ENCODE assay signal across 21 cellular contexts in the genomic region with DNA sequence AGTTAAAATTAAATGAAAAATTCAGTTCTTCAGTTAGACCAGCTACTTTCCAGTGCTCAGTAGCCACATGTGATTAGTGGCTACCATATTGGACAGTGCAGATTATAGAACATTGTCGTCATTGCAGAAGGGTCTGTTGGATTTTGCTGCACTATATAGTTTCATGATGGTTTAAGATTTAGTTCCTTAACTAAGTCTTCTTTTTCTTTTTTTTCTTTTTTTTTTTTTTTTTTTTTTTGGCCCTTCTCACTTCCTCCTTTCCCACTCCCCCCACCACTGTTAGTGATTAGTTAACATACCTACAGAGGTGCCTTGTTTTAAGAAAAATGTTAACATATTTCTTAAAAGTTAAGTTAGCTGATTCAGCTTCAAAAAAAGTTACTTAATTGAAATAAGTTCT. TPM values are rescaled to one million over a fixed set of nuclear protein-coding genes. Genes with fewer than 3 reads are reported as not detected.
DNase-seq lines count a peak whose midpoint lies in the region; ATAC-seq, FAIRE-seq and TF ChIP-seq lines count a peak whose summit lies in the region.
"Had no signal": no experiment of that assay in that cellular context is flagged by ENCODE, and none has a peak within 500 bp of the region (broad histone marks: within the 10 kb centered on the region; RNA-seq: fewer than 3 reads in every experiment).

No MANE protein-coding gene starts in this region.

- TF ChIP-seq CTCF in GM12865 (IDR thresholded peaks at IDR 0.05; ENCODE audit: insufficient read depth, low read depth, low read length, missing control alignments) (no peak), astrocyte (IDR thresholded peaks at IDR 0.05; ENCODE audit: insufficient read depth, low read depth, low read length) (no peak), pancreas (IDR thresholded peaks at IDR 0.05) (no peak)

- H4K20me1 ChIP-seq in astrocyte (ENCODE audit: insufficient read depth, low read length) = peaks cover 54% of the 10 kb centered on the region

- peaks cover 29% of the 10 kb centered on the region for H3K4me1 Mint-ChIP-seq in astrocyte (ENCODE audit: low read depth, unreplicated experiment)

- no peak overlapping the region for H3K4me2 ChIP-seq in astrocyte (ENCODE audit: low read length)
- H3K4me2 ChIP-seq: KMS-11 had no signal

- peaks cover 94% of the 10 kb centered on the region for H3K79me2 ChIP-seq in astrocyte (ENCODE audit: insufficient read depth, low read length)

- 94 to 97% methylated on average over 1 of the region's 1 CpG for WGBS in pancreas, 2 donors

- peak; percentile 3 for ATAC-seq in HG02798 (IDR thresholded peaks at IDR 0.05; ENCODE audit: poor library complexity, unreplicated experiment)
- ATAC-seq in pancreas = no peak
- ATAC-seq: esophagus mucosa, right cardiac atrium had no signal

- H3K27ac ChIP-seq in astrocyte (ENCODE audit: low read depth, low read length) = no peak overlapping the region
- H3K27ac ChIP-seq in pancreas = peak overlapping the region in 1 of 4 donors; percentile 2
- H3K27ac ChIP-seq: KMS-11, left ventricle myocardium inferior, thoracic aorta had no signal

- DNase-seq in GM12865 (ENCODE audit: low read depth) = no peak
- no peak for DNase-seq in astrocyte (ENCODE audit: low read depth)
- no peak for DNase-seq in pancreas
- DNase-seq in activated CD8-positive, alpha-beta memory T cell treated with anti-CD3 and anti-CD28 coated beads for 24 hours = no peak
- DNase-seq in activated CD4-positive, alpha-beta T cell treated with anti-CD3 and anti-CD28 coated beads, Interleukin-2, amount 50 U/mL, for 4 hours = no peak
- no peak for DNase-seq in NCI-H1417 treated with DMSO at 0.1 percent for 48 hours (lab: John Stamatoyannopoulos, UW)
- no peak for DNase-seq in SHP77 treated with DMSO at 0.1 percent for 48 hours (lab: John Stamatoyannopoulos, UW)
- DNase-seq: activated naive CD4-positive, alpha-beta T cell; activated T-cell treated with anti-CD3 and anti-CD28 coated beads for 4 hours; central memory CD4-positive, alpha-beta T cell; COR-L47; HCEC 1CT; left ventricle myocardium inferior; NCI-H1105 treated with DMSO at 0.1 percent for 48 hours; NCI-H526; right cardiac atrium; stimulated activated CD4-positive, alpha-beta T cell treated with anti-CD3 and anti-CD28 coated beads, Interleukin-15, amount 100 ng/mL, for 24 hours had no signal

- H3K36me3 Mint-ChIP-seq in astrocyte (ENCODE audit: low read depth, unreplicated experiment) = no peaks in the 10 kb centered on the region

- H3K9me3 ChIP-seq in astrocyte (ENCODE audit: insufficient read depth, low read depth, low read length) = no peaks in the 10 kb centered on the region
- no peaks in the 10 kb centered on the region for H3K9me3 ChIP-seq in pancreas
- H3K9me3 ChIP-seq: left ventricle myocardium inferior, thoracic aorta had no signal

- H3K4me3 Mint-ChIP-seq in astrocyte (ENCODE audit: unreplicated experiment) = no peak overlapping the region

- no peak overlapping the region for H2AFZ ChIP-seq in astrocyte (ENCODE audit: low read depth, low read length)

- intact Hi-C loops in pancreas (cut with DNase I) = no loop called here

- H3K36me3 ChIP-seq in astrocyte (ENCODE audit: insufficient read depth, low read length) = no peaks in the 10 kb centered on the region
- no peaks in the 10 kb centered on the region for H3K36me3 ChIP-seq in pancreas
- H3K36me3 ChIP-seq: left ventricle myocardium inferior, thoracic aorta had no signal

- peak; percentile 87 for FAIRE-seq in astrocyte (lab: Jason Lieb, UNC)
- peak; percentile 32 for FAIRE-seq in pancreas (lab: Jason Lieb, UNC)

- H3K27me3 Mint-ChIP-seq in astrocyte (ENCODE audit: low read depth, unreplicated experiment) = no peaks in the 10 kb centered on the region

- H3K4me1 ChIP-seq in astrocyte (ENCODE audit: insufficient read depth, low read length) (peaks cover 25% of the 10 kb centered on the region), pancreas (peaks cover 0 to 43% (median 15%) of the 10 kb centered on the region in 3 donors)

- H3K4me3 ChIP-seq in GM12865 (ENCODE audit: low read depth, low read length) (peak overlapping the region; percentile 25), astrocyte (ENCODE audit: insufficient read depth, low read depth, low read length) (no peak overlapping the region), pancreas (no peak overlapping the region)
- H3K4me3 ChIP-seq: left ventricle myocardium inferior, thoracic aorta had no signal

- no peak overlapping the region for H3K27ac Mint-ChIP-seq in astrocyte (ENCODE audit: unreplicated experiment)

- H3K9me3 Mint-ChIP-seq in astrocyte (ENCODE audit: unreplicated experiment) = no peaks in the 10 kb centered on the region

- H3K27me3 ChIP-seq in astrocyte (ENCODE audit: insufficient read depth, low read length) (no peaks in the 10 kb centered on the region), pancreas (no peaks in the 10 kb centered on the region)

- no peak overlapping the region for H3K9ac ChIP-seq in astrocyte (ENCODE audit: low read length)
- H3K9ac ChIP-seq: KMS-11 had no signal

RNA-seq across cellular contexts. Expression of gene RAB9A, which starts 9.0 kb away (rescaled TPM):
- total RNA-seq in astrocyte = 31.2 and 34.2 TPM in 2 replicates
- total RNA-seq in pancreas = 10 to 100 TPM; 11.7 to 22.0 (median 16.5) TPM
- 10 to 100 TPM in 1 of 2 donors, 1 to 10 TPM in 1; 8.7 to 18.4 TPM for polyA plus RNA-seq in pancreas

RNA-seq across cellular contexts. Expression of gene TRAPPC2, which starts 36.4 kb away (rescaled TPM):
- 16.6 and 17.0 TPM in 2 replicates for total RNA-seq in astrocyte
- total RNA-seq in pancreas = 10 to 100 TPM in 2 of 6 donors, 1 to 10 TPM in 4; 6.8 to 13.2 (median 9.4) TPM
- 1 to 10 TPM; 4.4 to 6.9 TPM for polyA plus RNA-seq in pancreas

RNA-seq across cellular contexts. Expression of gene OFD1, which starts 36.6 kb away (rescaled TPM):
- total RNA-seq in astrocyte = 16.1 and 22.0 TPM in 2 replicates
- total RNA-seq in pancreas = 10 to 100 TPM; 13.1 to 32.9 (median 17.6) TPM
- 10 to 100 TPM; 54.5 to 91.0 TPM for polyA plus RNA-seq in pancreas

RNA-seq across cellular contexts. Expression of gene TCEANC, which starts 45.0 kb away (rescaled TPM):
- total RNA-seq in astrocyte (1.0 and 2.3 TPM in 2 replicates), pancreas (1 to 10 TPM; 2.0 to 4.6 (median 2.6) TPM)
- polyA plus RNA-seq in pancreas = 1 to 10 TPM; 2.1 to 2.9 TPM
